In genomic region chr12:122523846-122524718, GRCh38 we compare ENCODE assay signal across 8 cellular contexts. TPM values are rescaled to one million over a fixed set of nuclear protein-coding genes. Genes with fewer than 3 reads are reported as not detected.
DNase-seq lines count a peak whose midpoint lies in the region; ATAC-seq and TF ChIP-seq lines count a peak whose summit lies in the region.

No MANE protein-coding gene starts in this region.

- ATAC-seq in activated naive CD8-positive, alpha-beta T cell treated with anti-CD3 and anti-CD28 coated beads, Interleukin-2, amount 10 ng/mL, durations not matched to agents 7 days and 5 days (ENCODE audit: low read depth) = no peak
- ATAC-seq in GM18868 (IDR thresholded peaks at IDR 0.05; ENCODE audit: unreplicated experiment) = no peak

- no peaks in the 10 kb centered on the region for H3K9me3 Mint-ChIP-seq in activated naive CD4-positive, alpha-beta T cell treated with anti-CD3 and anti-CD28 coated beads, Interleukin-2, amount 10 ng/mL, durations not matched to agents 7 days and 5 days
- no peaks in the 10 kb centered on the region for H3K9me3 Mint-ChIP-seq in activated naive CD8-positive, alpha-beta T cell treated with anti-CD3 and anti-CD28 coated beads, Interleukin-2, amount 10 ng/mL, durations not matched to agents 7 days and 5 days
- H3K9me3 Mint-ChIP-seq in type B pancreatic cell = no peaks in the 10 kb centered on the region

- CTCF ChIA-PET in activated naive CD4-positive, alpha-beta T cell treated with anti-CD3 and anti-CD28 coated beads, Interleukin-2, amount 10 ng/mL, durations not matched to agents 7 days and 5 days (lab: Charles Lee) = no interaction called here

- peaks cover 52% of the 10 kb centered on the region for H3K36me3 Mint-ChIP-seq in activated naive CD4-positive, alpha-beta T cell treated with anti-CD3 and anti-CD28 coated beads, Interleukin-2, amount 10 ng/mL, durations not matched to agents 7 days and 5 days
- peaks cover 29% of the 10 kb centered on the region for H3K36me3 Mint-ChIP-seq in activated naive CD8-positive, alpha-beta T cell treated with anti-CD3 and anti-CD28 coated beads, Interleukin-2, amount 10 ng/mL, durations not matched to agents 7 days and 5 days
- H3K36me3 Mint-ChIP-seq in type B pancreatic cell = peaks cover 30% of the 10 kb centered on the region

- POLR2A ChIA-PET in activated naive CD8-positive, alpha-beta T cell treated with anti-CD3 and anti-CD28 coated beads, Interleukin-2, amount 10 ng/mL, durations not matched to agents 7 days and 5 days (lab: Charles Lee) = interaction anchor here (0.5 to 6.4 kb wide), 2 partner anchors 25 to 50 kb away, joined by 3 to 145 read pairs; partner anchors contain the start of gene ZCCHC8

- H3K4me1 Mint-ChIP-seq in activated naive CD4-positive, alpha-beta T cell treated with anti-CD3 and anti-CD28 coated beads, Interleukin-2, amount 10 ng/mL, durations not matched to agents 7 days and 5 days = peaks cover 50% of the 10 kb centered on the region
- H3K4me1 Mint-ChIP-seq in activated naive CD8-positive, alpha-beta T cell treated with anti-CD3 and anti-CD28 coated beads, Interleukin-2, amount 10 ng/mL, durations not matched to agents 7 days and 5 days = peaks cover 38% of the 10 kb centered on the region
- H3K4me1 Mint-ChIP-seq in type B pancreatic cell (ENCODE audit: unreplicated experiment) = peaks cover 24% of the 10 kb centered on the region

- no peak for TF ChIP-seq CTCF in type B pancreatic cell (conservative IDR thresholded peaks at IDR 0.05)

- DNase-seq in activated naive CD4-positive, alpha-beta T cell treated with anti-CD3 and anti-CD28 coated beads, Interleukin-2, amount 10 ng/mL, durations not matched to agents 7 days and 5 days = no peak
- DNase-seq in activated naive CD4-positive, alpha-beta T cell treated with anti-CD3 and anti-CD28 coated beads, Interleukin-2, amount 50 U/mL, for 16 hours = no peak
- no peak for DNase-seq in activated naive CD8-positive, alpha-beta T cell treated with anti-CD3 and anti-CD28 coated beads, Interleukin-2, amount 10 ng/mL, durations not matched to agents 7 days and 5 days
- DNase-seq in kidney tubule cell (ENCODE audit: low spot score) (peak; percentile 9), type B pancreatic cell (ENCODE audit: extremely low spot score, unreplicated experiment) (no peak), NCI-H226 (no peak)
- no peak for DNase-seq in stimulated activated CD4-positive, alpha-beta T cell treated with anti-CD3 and anti-CD28 coated beads, Interleukin-4, amount 100 ng/mL, for 4 hours

- H3K4me3 Mint-ChIP-seq in activated naive CD4-positive, alpha-beta T cell treated with anti-CD3 and anti-CD28 coated beads, Interleukin-2, amount 10 ng/mL, durations not matched to agents 7 days and 5 days = no peak overlapping the region
- no peak overlapping the region for H3K4me3 Mint-ChIP-seq in activated naive CD8-positive, alpha-beta T cell treated with anti-CD3 and anti-CD28 coated beads, Interleukin-2, amount 10 ng/mL, durations not matched to agents 7 days and 5 days
- peak overlapping the region; percentile 95 for H3K4me3 Mint-ChIP-seq in type B pancreatic cell

- H3K27me3 Mint-ChIP-seq in activated naive CD4-positive, alpha-beta T cell treated with anti-CD3 and anti-CD28 coated beads, Interleukin-2, amount 10 ng/mL, durations not matched to agents 7 days and 5 days = no peaks in the 10 kb centered on the region
- H3K27me3 Mint-ChIP-seq in activated naive CD8-positive, alpha-beta T cell treated with anti-CD3 and anti-CD28 coated beads, Interleukin-2, amount 10 ng/mL, durations not matched to agents 7 days and 5 days = no peaks in the 10 kb centered on the region
- no peaks in the 10 kb centered on the region for H3K27me3 Mint-ChIP-seq in type B pancreatic cell

- H3K27ac Mint-ChIP-seq in activated naive CD4-positive, alpha-beta T cell treated with anti-CD3 and anti-CD28 coated beads, Interleukin-2, amount 10 ng/mL, durations not matched to agents 7 days and 5 days = peak overlapping the region; percentile 20
- H3K27ac Mint-ChIP-seq in activated naive CD8-positive, alpha-beta T cell treated with anti-CD3 and anti-CD28 coated beads, Interleukin-2, amount 10 ng/mL, durations not matched to agents 7 days and 5 days = peak overlapping the region; percentile 42
- no peak overlapping the region for H3K27ac Mint-ChIP-seq in type B pancreatic cell

RNA-seq across cellular contexts. Expression of gene RSRC2, which starts 2.7 kb away (rescaled TPM):
- 100 to 1,000 TPM; 108 to 115 TPM for total RNA-seq in activated naive CD8-positive, alpha-beta T cell treated with anti-CD3 and anti-CD28 coated beads, Interleukin-2, amount 10 ng/mL, durations not matched to agents 7 days and 5 days
- total RNA-seq in type B pancreatic cell (ENCODE audit: low replicate concordance) = 78.0 and 100.0 TPM in 2 replicates

RNA-seq across cellular contexts. Expression of gene KNTC1, which starts 3.0 kb away (rescaled TPM):
- total RNA-seq in activated naive CD8-positive, alpha-beta T cell treated with anti-CD3 and anti-CD28 coated beads, Interleukin-2, amount 10 ng/mL, durations not matched to agents 7 days and 5 days = 100 to 1,000 TPM; 125 to 130 TPM
- total RNA-seq in type B pancreatic cell (ENCODE audit: low replicate concordance) = 31.6 and 74.8 TPM in 2 replicates

RNA-seq across cellular contexts. Expression of gene ZCCHC8, which starts 23.4 kb away (rescaled TPM):
- 10 to 100 TPM; 44.8 to 45.3 TPM for total RNA-seq in activated naive CD8-positive, alpha-beta T cell treated with anti-CD3 and anti-CD28 coated beads, Interleukin-2, amount 10 ng/mL, durations not matched to agents 7 days and 5 days
- 27.2 and 30.4 TPM in 2 replicates for total RNA-seq in type B pancreatic cell (ENCODE audit: low replicate concordance)
